In genomic region chr2:162072181-162072702, GRCh38 we compare ENCODE assay signal across 8 cellular contexts. TPM values are rescaled to one million over a fixed set of nuclear protein-coding genes. Genes with fewer than 3 reads are reported as not detected.
DNase-seq lines count a peak whose midpoint lies in the region; ATAC-seq and TF ChIP-seq lines count a peak whose summit lies in the region.

No MANE protein-coding gene starts in this region.

- H3K36me3 ChIP-seq in osteoblast (ENCODE audit: insufficient read depth, low read length) = no peaks in the 10 kb centered on the region

- peak; percentile 57 for ATAC-seq in HG03045 (IDR thresholded peaks at IDR 0.05; ENCODE audit: unreplicated experiment)

- H3K4me3 Mint-ChIP-seq in activated naive CD4-positive, alpha-beta T cell treated with anti-CD3 and anti-CD28 coated beads, Interleukin-2, amount 10 ng/mL, durations not matched to agents 7 days and 5 days = peak overlapping the region; percentile 97
- peak overlapping the region; percentile 91 for H3K4me3 Mint-ChIP-seq in activated naive CD8-positive, alpha-beta T cell treated with anti-CD3 and anti-CD28 coated beads for 36 hours
- H3K4me3 Mint-ChIP-seq in chondrocyte (ENCODE audit: unreplicated experiment) = no peak overlapping the region

- no peaks in the 10 kb centered on the region for H4K20me1 ChIP-seq in osteoblast (ENCODE audit: insufficient read depth, low read length)

- H3K27me3 ChIP-seq in osteoblast (ENCODE audit: insufficient read depth, low read length) = no peaks in the 10 kb centered on the region

- CTCF ChIA-PET in activated naive CD4-positive, alpha-beta T cell treated with anti-CD3 and anti-CD28 coated beads, Interleukin-2, amount 10 ng/mL, durations not matched to agents 7 days and 5 days (lab: Charles Lee) = interaction anchor here (0.7 to 1.7 kb wide), 7 partner anchors 8 to 79 kb away, joined by 3 to 5 read pairs (median 4); no protein-coding TSS in a partner anchor

- H3K4me2 ChIP-seq in osteoblast (ENCODE audit: insufficient read depth, low read length) = peak overlapping the region; percentile 91

- peaks cover 6% of the 10 kb centered on the region for H3K9me3 Mint-ChIP-seq in activated naive CD4-positive, alpha-beta T cell treated with anti-CD3 and anti-CD28 coated beads, Interleukin-2, amount 10 ng/mL, durations not matched to agents 7 days and 5 days
- H3K9me3 Mint-ChIP-seq in activated naive CD8-positive, alpha-beta T cell treated with anti-CD3 and anti-CD28 coated beads for 36 hours = no peaks in the 10 kb centered on the region
- no peaks in the 10 kb centered on the region for H3K9me3 Mint-ChIP-seq in chondrocyte (ENCODE audit: low read depth)

- H3K79me2 ChIP-seq in osteoblast (ENCODE audit: insufficient read depth, low read length) = peaks cover 15% of the 10 kb centered on the region

- H3K4me1 Mint-ChIP-seq in activated naive CD4-positive, alpha-beta T cell treated with anti-CD3 and anti-CD28 coated beads, Interleukin-2, amount 10 ng/mL, durations not matched to agents 7 days and 5 days = peaks cover 69% of the 10 kb centered on the region
- H3K4me1 Mint-ChIP-seq in activated naive CD8-positive, alpha-beta T cell treated with anti-CD3 and anti-CD28 coated beads for 36 hours = peaks cover 38% of the 10 kb centered on the region
- H3K4me1 Mint-ChIP-seq in chondrocyte (ENCODE audit: low read depth) = peaks cover 32% of the 10 kb centered on the region

- H3K27ac ChIP-seq in osteoblast (ENCODE audit: low read depth, low read length) = peak overlapping the region; percentile 27

- peaks cover 70% of the 10 kb centered on the region for H3K36me3 Mint-ChIP-seq in activated naive CD4-positive, alpha-beta T cell treated with anti-CD3 and anti-CD28 coated beads, Interleukin-2, amount 10 ng/mL, durations not matched to agents 7 days and 5 days
- H3K36me3 Mint-ChIP-seq in activated naive CD8-positive, alpha-beta T cell treated with anti-CD3 and anti-CD28 coated beads for 36 hours = peaks cover 18% of the 10 kb centered on the region
- H3K36me3 Mint-ChIP-seq in chondrocyte (ENCODE audit: low read depth) = no peaks in the 10 kb centered on the region

- no peaks in the 10 kb centered on the region for H3K9me3 ChIP-seq in osteoblast (ENCODE audit: low read depth, low read length)

- H3K4me3 ChIP-seq in osteoblast (ENCODE audit: insufficient read depth, low read length) = peak overlapping the region; percentile 82

- no peak overlapping the region for H2AFZ ChIP-seq in osteoblast (ENCODE audit: low read length)

- no peaks in the 10 kb centered on the region for H3K27me3 Mint-ChIP-seq in activated naive CD4-positive, alpha-beta T cell treated with anti-CD3 and anti-CD28 coated beads, Interleukin-2, amount 10 ng/mL, durations not matched to agents 7 days and 5 days
- no peaks in the 10 kb centered on the region for H3K27me3 Mint-ChIP-seq in activated naive CD8-positive, alpha-beta T cell treated with anti-CD3 and anti-CD28 coated beads for 36 hours
- H3K27me3 Mint-ChIP-seq in chondrocyte (ENCODE audit: low read depth) = peaks cover 32% of the 10 kb centered on the region

- TF ChIP-seq CTCF in osteoblast (IDR thresholded peaks at IDR 0.05; ENCODE audit: extremely low read depth, low read depth, low read length) (no peak), chondrocyte (IDR thresholded peaks at IDR 0.05) (no peak)

- H3K27ac Mint-ChIP-seq in activated naive CD4-positive, alpha-beta T cell treated with anti-CD3 and anti-CD28 coated beads, Interleukin-2, amount 10 ng/mL, durations not matched to agents 7 days and 5 days = peak overlapping the region; percentile 94
- H3K27ac Mint-ChIP-seq in activated naive CD8-positive, alpha-beta T cell treated with anti-CD3 and anti-CD28 coated beads for 36 hours = peak overlapping the region; percentile 15
- no peak overlapping the region for H3K27ac Mint-ChIP-seq in chondrocyte (ENCODE audit: unreplicated experiment)

- peaks cover 60% of the 10 kb centered on the region for H3K4me1 ChIP-seq in osteoblast (ENCODE audit: insufficient read depth, low read length)

- no peak for DNase-seq in activated naive CD4-positive, alpha-beta T cell treated with anti-CD3 and anti-CD28 coated beads, Interleukin-2, amount 10 ng/mL, durations not matched to agents 7 days and 5 days
- DNase-seq in activated naive CD4-positive, alpha-beta T cell (lab: John Stamatoyannopoulos, UW) = no peak
- no peak for DNase-seq in activated naive CD8-positive, alpha-beta T cell treated with anti-CD3 and anti-CD28 coated beads for 36 hours
- peak; percentile 95 for DNase-seq in osteoblast (ENCODE audit: insufficient read length, low spot score, missing footprints)
- no peak for DNase-seq in putamen (ENCODE audit: low spot score)
- no peak for DNase-seq in NCI-H2029 (lab: John Stamatoyannopoulos, UW)
- DNase-seq in chondrocyte (ENCODE audit: low spot score) = no peak

RNA-seq across cellular contexts. Expression of gene DPP4, which starts 1.8 kb away (rescaled TPM):
- 10 to 100 TPM; 20.8 to 22.4 TPM for total RNA-seq in activated naive CD8-positive, alpha-beta T cell treated with anti-CD3 and anti-CD28 coated beads for 36 hours
- 192 and 256 TPM in 2 replicates for total RNA-seq in osteoblast
- 0.42 to 0.60 TPM in 2 of 3 replicates, not detected in the other for total RNA-seq in chondrocyte

Comparison
In these comparisons a context has a peak if more than half of its experiments do, and no peak if none do; other contexts are left out.
1. RNA of gene DPP4, which starts 1.8 kb away (total RNA-seq): 192 to 256 TPM in osteoblast and 20.8 to 22.4 TPM in activated naive CD8-positive, alpha-beta T cell treated with anti-CD3 and anti-CD28 coated beads for 36 hours; 0.42 to 0.60 TPM in chondrocyte; every median in the first group is over 10 times any median in the second.